In genomic region chr10:82429302-82429701, GRCh38 we compare ENCODE assay signal across 21 cellular contexts.
"Had no signal": no experiment of that assay in that cellular context is flagged by ENCODE, and none has a peak within 500 bp of the region (broad histone marks: within the 10 kb centered on the region; RNA-seq: fewer than 3 reads in every experiment).

No MANE protein-coding gene starts in this region.

- H3K4me1 ChIP-seq: SJSA1 had no signal

- H3K36me3 ChIP-seq: SJSA1 had no signal

- H3K27ac ChIP-seq: SJSA1, SK-N-MC had no signal

- H3K27me3 ChIP-seq: SJSA1 had no signal

- H3K4me3 ChIP-seq: SJSA1, SK-N-MC had no signal

- FAIRE-seq: RCC 7860 had no signal

- DNase-seq: KBM-7, MV-4-11, NCI-H1048, NCI-H1105, NCI-H1417, NCI-H1436 treated with DMSO at 0.1 percent for 48 hours, NCI-H1694, NCI-H187 treated with DMSO at 0.1 percent for 48 hours, NCI-H2029 treated with DMSO at 0.1 percent for 48 hours, NCI-H226, NCI-H446, NCI-H510A, NCI-H524 treated with DMSO at 0.1 percent for 48 hours, NCI-H69, NCI-H774, Right ventricle myocardium superior, RPMI8226, SIG-M5 had no signal
